Comparison of ENCODE assay signal across 25 cellular contexts in the genomic region with DNA sequence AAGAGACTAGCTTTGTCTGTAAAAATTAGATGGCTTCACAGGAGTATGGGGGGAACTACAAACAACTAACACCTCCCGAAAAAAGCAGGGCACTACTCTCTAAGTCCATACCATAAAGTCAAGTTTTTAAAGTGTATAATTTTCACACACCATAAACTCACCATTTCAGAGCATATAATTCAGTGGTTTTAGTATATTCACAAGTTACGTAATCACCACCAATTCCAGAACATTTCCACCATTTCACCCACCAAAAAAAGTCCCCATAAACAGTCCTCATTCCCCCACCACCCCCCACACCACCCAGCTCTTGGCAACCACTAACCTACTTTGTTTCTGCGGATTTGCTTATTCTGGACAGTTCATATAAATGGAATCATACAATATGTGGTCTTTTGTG.
"Had no signal": no experiment of that assay in that cellular context is flagged by ENCODE, and none has a peak within 500 bp of the region (broad histone marks: within the 10 kb centered on the region; RNA-seq: fewer than 3 reads in every experiment).

No MANE protein-coding gene starts in this region.

- H3K4me1 Mint-ChIP-seq: activated naive CD8-positive, alpha-beta T cell treated with anti-CD3 and anti-CD28 coated beads, Interleukin-2, amount 10 ng/mL, durations not matched to agents 7 days and 5 days had no signal

- H3K9me3 ChIP-seq: heart right ventricle, tibial nerve had no signal

- H3K4me3 Mint-ChIP-seq: activated naive CD8-positive, alpha-beta T cell treated with anti-CD3 and anti-CD28 coated beads, Interleukin-2, amount 10 ng/mL, durations not matched to agents 7 days and 5 days; stimulated activated naive CD8-positive, alpha-beta T cell treated with anti-CD3 and anti-CD28 coated beads, Interleukin-15, amount 100 ng/mL, for 72 hours; T-cell; T-helper 2 cell treated with Interferon-gamma antibody and Interleukin-4, amounts not matched to agents 5 μg/mL and 100 μg/mL, for 36 hours had no signal

- H3K27me3 ChIP-seq: heart right ventricle, tibial nerve had no signal

- ATAC-seq: heart right ventricle; left cardiac atrium; stimulated activated naive CD8-positive, alpha-beta T cell treated with anti-CD3 and anti-CD28 coated beads, Interleukin-15, amount 100 ng/mL, for 72 hours; T-cell had no signal

- H3K9me3 Mint-ChIP-seq: activated naive CD8-positive, alpha-beta T cell treated with anti-CD3 and anti-CD28 coated beads, Interleukin-2, amount 10 ng/mL, durations not matched to agents 7 days and 5 days; stimulated activated naive CD8-positive, alpha-beta T cell treated with anti-CD3 and anti-CD28 coated beads, Interleukin-15, amount 100 ng/mL, for 72 hours; T-cell; T-helper 2 cell treated with Interferon-gamma antibody and Interleukin-4, amounts not matched to agents 5 μg/mL and 100 μg/mL, for 36 hours had no signal

- FAIRE-seq: bronchial epithelial cell, TTC549, urothelium cell line had no signal

- DNase-seq: activated CD4-positive, alpha-beta T cell treated with anti-CD3 and anti-CD28 coated beads, Interleukin-2, amount 50 U/mL, for 1 hour; activated CD4-positive, CD25-positive, alpha-beta regulatory T cell treated with anti-CD3 and anti-CD28 coated beads, Interleukin-2, amount 50 U/mL, for 72 hours; activated CD8-positive, alpha-beta memory T cell treated with anti-CD3 and anti-CD28 coated beads, Interleukin-2, amount 50 U/mL, for 48 hours; activated effector memory CD4-positive, alpha-beta T cell treated with anti-CD3 and anti-CD28 coated beads, Interleukin-2, amount 50 U/mL, for 16 hours; activated naive CD8-positive, alpha-beta T cell treated with anti-CD3 and anti-CD28 coated beads, Interleukin-2, amount 10 ng/mL, durations not matched to agents 7 days and 5 days; activated T-cell treated with anti-CD3 and anti-CD28 coated beads, Interleukin-2, amount 50 U/mL, for 48 hours; amniotic stem cell; cerebellar nuclear complex; cortex of kidney; heart right ventricle; islet precursor cell; left cardiac atrium; mesenchymal stem cell; stimulated activated CD4-positive, alpha-beta T cell treated with anti-CD3 and anti-CD28 coated beads, Interleukin-12 subunit alpha, Interleukin-12 subunit beta, amount 100 ng/mL, for 4 hours; stimulated activated CD4-positive, alpha-beta T cell treated with anti-CD3 and anti-CD28 coated beads, Interleukin-4, amount 100 ng/mL, for 4 hours; stimulated activated naive CD8-positive, alpha-beta T cell treated with anti-CD3 and anti-CD28 coated beads, Interleukin-15, amount 100 ng/mL, for 72 hours; T-cell; WERI-Rb-1 had no signal

- H3K27ac ChIP-seq: epithelial cell of prostate, heart right ventricle, tibial nerve, WERI-Rb-1 had no signal

- H3K4me3 ChIP-seq: heart right ventricle, tibial nerve had no signal

- H3K27me3 Mint-ChIP-seq: activated naive CD8-positive, alpha-beta T cell treated with anti-CD3 and anti-CD28 coated beads, Interleukin-2, amount 10 ng/mL, durations not matched to agents 7 days and 5 days; progenitor cell of endocrine pancreas; stimulated activated naive CD8-positive, alpha-beta T cell treated with anti-CD3 and anti-CD28 coated beads, Interleukin-15, amount 100 ng/mL, for 72 hours; T-cell had no signal

- H3K27ac Mint-ChIP-seq: activated naive CD8-positive, alpha-beta T cell treated with anti-CD3 and anti-CD28 coated beads, Interleukin-2, amount 10 ng/mL, durations not matched to agents 7 days and 5 days; stimulated activated naive CD8-positive, alpha-beta T cell treated with anti-CD3 and anti-CD28 coated beads, Interleukin-15, amount 100 ng/mL, for 72 hours; T-helper 2 cell treated with Interferon-gamma antibody and Interleukin-4, amounts not matched to agents 5 μg/mL and 100 μg/mL, for 36 hours had no signal
